In the genomic region with DNA sequence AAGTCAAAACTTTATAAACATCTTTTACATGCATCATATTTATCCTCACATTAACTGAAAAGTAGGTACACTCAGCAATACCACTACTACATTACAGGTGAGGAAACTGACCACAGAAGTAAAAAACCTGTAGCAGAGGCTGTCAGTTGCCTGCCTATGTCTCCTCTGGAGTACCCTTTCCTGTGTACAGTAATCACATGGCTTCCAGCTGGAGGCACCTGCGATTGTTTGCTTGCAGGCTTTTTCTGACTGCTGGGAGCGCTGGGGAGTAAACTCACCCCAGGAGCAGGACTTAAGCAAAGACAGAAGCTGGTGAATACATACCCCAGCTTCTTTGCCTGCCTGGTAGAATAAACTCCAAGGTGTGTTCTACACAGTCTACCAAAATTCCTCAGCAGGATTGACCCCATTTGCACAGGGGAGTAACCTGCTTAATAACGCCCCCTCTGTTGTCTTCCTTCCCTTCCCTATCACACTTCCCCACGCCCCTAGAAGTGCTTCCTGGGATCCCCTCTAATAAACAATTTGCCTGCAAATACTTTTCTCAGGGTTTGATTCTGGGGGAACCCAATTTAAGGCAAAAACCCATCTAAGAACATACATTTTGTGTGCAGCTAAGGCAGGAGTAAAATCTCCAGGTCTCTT, we compare ENCODE assay signal across 14 cellular contexts.
DNase-seq lines count a peak whose midpoint lies in the region; ATAC-seq lines count a peak whose summit lies in the region.
"Had no signal": no experiment of that assay in that cellular context is flagged by ENCODE, and none has a peak within 500 bp of the region (broad histone marks: within the 10 kb centered on the region; RNA-seq: fewer than 3 reads in every experiment).

No MANE protein-coding gene starts in this region.

- no peaks in the 10 kb centered on the region for H3K9me3 Mint-ChIP-seq in activated CD8-positive, alpha-beta T cell treated with anti-CD3 and anti-CD28 coated beads, Interleukin-2, amount 10 ng/mL, durations not matched to agents 7 days and 5 days (ENCODE audit: insufficient read depth)

- H3K4me3 Mint-ChIP-seq in activated CD8-positive, alpha-beta T cell treated with anti-CD3 and anti-CD28 coated beads, Interleukin-2, amount 10 ng/mL, durations not matched to agents 7 days and 5 days = no peak overlapping the region
- H3K4me3 Mint-ChIP-seq: natural killer cell had no signal

- H3K27me3 Mint-ChIP-seq in activated CD8-positive, alpha-beta T cell treated with anti-CD3 and anti-CD28 coated beads, Interleukin-2, amount 10 ng/mL, durations not matched to agents 7 days and 5 days (ENCODE audit: low read depth) = no peaks in the 10 kb centered on the region

- no peak overlapping the region for H3K27ac Mint-ChIP-seq in activated CD8-positive, alpha-beta T cell treated with anti-CD3 and anti-CD28 coated beads, Interleukin-2, amount 10 ng/mL, durations not matched to agents 7 days and 5 days
- H3K27ac Mint-ChIP-seq: natural killer cell had no signal

- CTCF ChIA-PET in activated CD8-positive, alpha-beta T cell treated with anti-CD3 and anti-CD28 coated beads, Interleukin-2, amount 10 ng/mL, durations not matched to agents 7 days and 5 days (lab: Charles Lee) = no interaction called here

- POLR2A ChIA-PET in activated CD8-positive, alpha-beta T cell treated with anti-CD3 and anti-CD28 coated beads, Interleukin-2, amount 10 ng/mL, durations not matched to agents 7 days and 5 days (lab: Charles Lee) = no interaction called here

- no peaks in the 10 kb centered on the region for H3K36me3 Mint-ChIP-seq in activated CD8-positive, alpha-beta T cell treated with anti-CD3 and anti-CD28 coated beads, Interleukin-2, amount 10 ng/mL, durations not matched to agents 7 days and 5 days (ENCODE audit: low read depth)
- H3K36me3 Mint-ChIP-seq: natural killer cell had no signal

- H3K4me1 Mint-ChIP-seq in activated CD8-positive, alpha-beta T cell treated with anti-CD3 and anti-CD28 coated beads, Interleukin-2, amount 10 ng/mL, durations not matched to agents 7 days and 5 days (ENCODE audit: low read depth) = no peaks in the 10 kb centered on the region
- H3K4me1 Mint-ChIP-seq: natural killer cell had no signal

- no peak for ATAC-seq in activated CD8-positive, alpha-beta T cell treated with anti-CD3 and anti-CD28 coated beads, Interleukin-2, amount 10 ng/mL, durations not matched to agents 7 days and 5 days
- ATAC-seq in left ventricle myocardium superior = no peak
- ATAC-seq in HG02938 (IDR thresholded peaks at IDR 0.05; ENCODE audit: unreplicated experiment) = no peak
- ATAC-seq: natural killer cell had no signal

- peak; percentile 78 for DNase-seq in COR-L47 (lab: John Stamatoyannopoulos, UW)
- peak; percentile 76 for DNase-seq in NCI-H1105 treated with DMSO at 0.1 percent for 48 hours (lab: John Stamatoyannopoulos, UW)
- peak; percentile 90 for DNase-seq in NCI-H69 (lab: John Stamatoyannopoulos, UW)
- peak; percentile 27 for DNase-seq in iPS-NIHi7 (ENCODE audit: extremely low spot score)
- DNase-seq in activated CD8-positive, alpha-beta T cell treated with anti-CD3 and anti-CD28 coated beads, Interleukin-2, amount 10 ng/mL, durations not matched to agents 7 days and 5 days = no peak
- no peak for DNase-seq in left ventricle myocardium superior
- DNase-seq in activated CD4-positive, alpha-beta T cell treated with anti-CD3 and anti-CD28 coated beads for 1 hour = no peak
- DNase-seq: activated CD8-positive, alpha-beta memory T cell treated with anti-CD3 and anti-CD28 coated beads, Interleukin-2, amount 50 U/mL, for 4 hours; activated naive CD4-positive, alpha-beta T cell treated with Interleukin-2 at 50 U/mL for 16 hours; dermis blood vessel endothelial cell; natural killer cell; NCI-H524 treated with DMSO at 0.1 percent for 48 hours; T-helper 1 cell had no signal

- intact Hi-C loops in left ventricle myocardium superior (cut with micrococcal nuclease) = no loop called here

Comparison
In these comparisons a context has a peak if more than half of its experiments do, and no peak if none do; other contexts are left out.
1. DNase-seq: peak in COR-L47 (single experiment), NCI-H1105 treated with DMSO at 0.1 percent for 48 hours (single experiment), NCI-H69 (single experiment) and iPS-NIHi7 (single experiment); none in activated CD8-positive, alpha-beta T cell treated with anti-CD3 and anti-CD28 coated beads, Interleukin-2, amount 10 ng/mL, durations not matched to agents 7 days and 5 days (single experiment), left ventricle myocardium superior (single experiment) and activated CD4-positive, alpha-beta T cell treated with anti-CD3 and anti-CD28 coated beads for 1 hour (single experiment).